Comparison of ENCODE assay signal across 8 cellular contexts in genomic region chr3:72523409-72524172, GRCh38.
DNase-seq lines count a peak whose midpoint lies in the region; ATAC-seq, FAIRE-seq and TF ChIP-seq lines count a peak whose summit lies in the region.

No MANE protein-coding gene starts in this region.

- POLR2A ChIA-PET in GM12878 (lab: Charles Lee): no interaction called here

- H3K9ac ChIP-seq in GM12878 (ENCODE audit: control insufficient read depth, insufficient read depth, low read length): peak overlapping the region; percentile 42; the same call in 1 of the 2 replicates

- TF ChIP-seq CTCF in GM12878 (IDR thresholded peaks at IDR 0.05 in 2 of 3, conservative IDR thresholded peaks at IDR 0.05 in 1 of 3; ENCODE audit: control insufficient read depth in 2 of 3, extremely low read depth in 1 of 3, insufficient read depth in 1 of 3, low read depth in 3 of 3, low read length in 3 of 3): no peak
- TF ChIP-seq CTCF in gastrocnemius medialis (IDR thresholded peaks at IDR 0.05 in 4 of 5, conservative IDR thresholded peaks at IDR 0.05 in 1 of 5): no peak
- no peak for TF ChIP-seq CTCF in omental fat pad (IDR thresholded peaks at IDR 0.05)

- H4K20me1 ChIP-seq in GM12878 (ENCODE audit: control insufficient read depth, insufficient read depth): no peaks in the 10 kb centered on the region; the same call in 1 of the 2 replicates

- intact Hi-C loops in GM12878 (cut with micrococcal nuclease; ENCODE audit: unreplicated experiment) (no loop called here), gastrocnemius medialis (cut with DNase I; ENCODE audit: low total_unique reads) (no loop called here)

- DNase-seq in GM12892 (ENCODE audit: insufficient read length) (no peak), HTR-8/SVneo (ENCODE audit: insufficient read length, low spot score) (no peak), GM12878 (ENCODE audit: low read depth, low spot score) (peak; percentile 74), gastrocnemius medialis (peak; percentile 7 to 15), GM03348 (ENCODE audit: low spot score) (no peak), omental fat pad (ENCODE audit: low spot score) (no peak)
- DNase-seq in stimulated activated CD4-positive, alpha-beta T cell treated with anti-CD3 and anti-CD28 coated beads, Interleukin-4, amount 100 ng/mL, for 24 hours: no peak

- RAD21 ChIA-PET in GM12878 (lab: Charles Lee; ENCODE audit: unreplicated experiment): interaction anchor here (0.8 to 2.2 kb wide), 4 partner anchors 9 to 28 kb away, joined by 3 to 9 read pairs (median 4); no protein-coding TSS in a partner anchor

- peak overlapping the region; percentile 71 for H2AFZ ChIP-seq in GM12878 (ENCODE audit: control insufficient read depth, low read depth, low read length)

- no peaks in the 10 kb centered on the region for H3K36me3 ChIP-seq in GM12878 (ENCODE audit: control insufficient read depth in 2 of 2, insufficient read depth in 2 of 2, low read length in 1 of 2)
- no peaks in the 10 kb centered on the region for H3K36me3 ChIP-seq in gastrocnemius medialis

- SMC1A ChIA-PET in GM12878 (lab: Charles Lee; ENCODE audit: uncharacterized antibody, unreplicated experiment): interaction anchor here (0.9 to 1.7 kb wide), 7 partner anchors 9 to 142 kb away, joined by 3 to 5 read pairs (median 4); no protein-coding TSS in a partner anchor

- CTCF ChIA-PET in GM12878 (lab: Yijun Ruan, JAX): interaction anchor here (1.1 to 1.8 kb wide), 2 partner anchors 11 to 77 kb away, joined by 3 to 4 read pairs; partner anchors contain the start of gene RYBP

- 12% methylated on average over 9 of the region's 9 CpGs for WGBS in GM12878 (ENCODE audit: insufficient coverage, insufficient replicate concordance, low lambda C conversion rate, missing lambda C conversion rate)

- TF ChIP-seq EP300 in GM12878 (IDR thresholded peaks at IDR 0.05; ENCODE audit: borderline replicate concordance in 1 of 2, control insufficient read depth in 1 of 2, low read depth in 2 of 2, low read length in 2 of 2): no peak

- peak overlapping the region; percentile 69 for H3K27ac ChIP-seq in GM12878 (ENCODE audit: control insufficient read depth, insufficient read depth)
- no peak overlapping the region for H3K27ac ChIP-seq in gastrocnemius medialis

- TF ChIP-seq POLR2A in GM12892 (IDR thresholded peaks at IDR 0.05; ENCODE audit: low read depth, low read length) (no peak), GM12878 (IDR thresholded peaks at IDR 0.05; ENCODE audit: low read depth, low read length) (no peak), gastrocnemius medialis (IDR thresholded peaks at IDR 0.05) (no peak)

- no TSS peak for BruUV-seq in GM12878 (replicated peaks; lab: Mats Ljungman, UMichigan)

- FAIRE-seq in GM12892 (lab: Jason Lieb, UNC) (peak; percentile 99), HTR-8/SVneo (lab: Jason Lieb, UNC) (peak; percentile 40), GM12878 (lab: Jason Lieb, UNC) (peak; percentile 99)

- ATAC-seq in GM21515 (IDR thresholded peaks at IDR 0.05; ENCODE audit: unreplicated experiment) (peak; percentile 85), GM12878 (peak; percentile 94), gastrocnemius medialis (no peak), omental fat pad (ENCODE audit: low FRiP score) (no peak)

- H3K79me2 ChIP-seq in GM12878 (ENCODE audit: control insufficient read depth, insufficient read depth, low read length): no peaks in the 10 kb centered on the region

- peak overlapping the region; percentile 91 for H3K4me2 ChIP-seq in GM12878 (ENCODE audit: control insufficient read depth, insufficient read depth)

- 0 out of 2 replicates have a peak, but pooled peaks have one; percentile 12 for TF ChIP-seq RAD21 in GM12878 (IDR thresholded peaks at IDR 0.05; ENCODE audit: insufficient read depth, low read depth, low read length)

- H3K9me3 ChIP-seq in GM12878 (replicated peaks; ENCODE audit: control insufficient read depth, insufficient read depth, low read length) (no peaks in the 10 kb centered on the region), gastrocnemius medialis (no peaks in the 10 kb centered on the region)

- no peaks in the 10 kb centered on the region for H3K27me3 ChIP-seq in GM12878 (replicated peaks in 1 of 2; ENCODE audit: control insufficient read depth in 2 of 2, insufficient read depth in 2 of 2, low read length in 1 of 2)
- H3K27me3 ChIP-seq in gastrocnemius medialis: no peaks in the 10 kb centered on the region

- in situ Hi-C loops in GM12878 (cut with MboI): no loop called here
- in situ Hi-C loops in gastrocnemius medialis (cut with MboI; ENCODE audit: low sequenced_read_pairs in 4 of 4): no loop called here

- H3K4me3 ChIP-seq in GM12878 (no peak overlapping the region; the same call in 1 of the 2 replicates), gastrocnemius medialis (no peak overlapping the region)

- peaks cover 18% of the 10 kb centered on the region for H3K4me1 ChIP-seq in GM12878 (ENCODE audit: control insufficient read depth, insufficient read depth, low read length)
- no peaks in the 10 kb centered on the region for H3K4me1 ChIP-seq in gastrocnemius medialis

TF ChIP-seq in GM12878, 131 proteins besides CTCF, POLR2A, EP300 and RAD21 (continues in another document):
- TF ChIP-seq, protein P1, sequence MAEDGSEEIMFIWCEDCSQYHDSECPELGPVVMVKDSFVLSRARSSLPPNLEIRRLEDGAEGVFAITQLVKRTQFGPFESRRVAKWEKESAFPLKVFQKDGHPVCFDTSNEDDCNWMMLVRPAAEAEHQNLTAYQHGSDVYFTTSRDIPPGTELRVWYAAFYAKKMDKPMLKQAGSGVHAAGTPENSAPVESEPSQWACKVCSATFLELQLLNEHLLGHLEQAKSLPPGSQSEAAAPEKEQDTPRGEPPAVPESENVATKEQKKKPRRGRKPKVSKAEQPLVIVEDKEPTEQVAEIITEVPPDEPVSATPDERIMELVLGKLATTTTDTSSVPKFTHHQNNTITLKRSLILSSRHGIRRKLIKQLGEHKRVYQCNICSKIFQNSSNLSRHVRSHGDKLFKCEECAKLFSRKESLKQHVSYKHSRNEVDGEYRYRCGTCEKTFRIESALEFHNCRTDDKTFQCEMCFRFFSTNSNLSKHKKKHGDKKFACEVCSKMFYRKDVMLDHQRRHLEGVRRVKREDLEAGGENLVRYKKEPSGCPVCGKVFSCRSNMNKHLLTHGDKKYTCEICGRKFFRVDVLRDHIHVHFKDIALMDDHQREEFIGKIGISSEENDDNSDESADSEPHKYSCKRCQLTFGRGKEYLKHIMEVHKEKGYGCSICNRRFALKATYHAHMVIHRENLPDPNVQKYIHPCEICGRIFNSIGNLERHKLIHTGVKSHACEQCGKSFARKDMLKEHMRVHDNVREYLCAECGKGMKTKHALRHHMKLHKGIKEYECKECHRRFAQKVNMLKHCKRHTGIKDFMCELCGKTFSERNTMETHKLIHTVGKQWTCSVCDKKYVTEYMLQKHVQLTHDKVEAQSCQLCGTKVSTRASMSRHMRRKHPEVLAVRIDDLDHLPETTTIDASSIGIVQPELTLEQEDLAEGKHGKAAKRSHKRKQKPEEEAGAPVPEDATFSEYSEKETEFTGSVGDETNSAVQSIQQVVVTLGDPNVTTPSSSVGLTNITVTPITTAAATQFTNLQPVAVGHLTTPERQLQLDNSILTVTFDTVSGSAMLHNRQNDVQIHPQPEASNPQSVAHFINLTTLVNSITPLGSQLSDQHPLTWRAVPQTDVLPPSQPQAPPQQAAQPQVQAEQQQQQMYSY (CRISPR knock-in tag; IDR thresholded peaks at IDR 0.05): no peak
- peak; percentile 41; the same call in 1 of the 2 replicates for TF ChIP-seq ATF2 (IDR thresholded peaks at IDR 0.05; ENCODE audit: low read length)
- TF ChIP-seq MTA2 (IDR thresholded peaks at IDR 0.05; ENCODE audit: low read depth): peak; percentile 32; the same call in 1 of the 2 replicates
- peak; percentile 76; the same call in 2 of the 3 replicates for TF ChIP-seq POU2F2 (IDR thresholded peaks at IDR 0.05; ENCODE audit: borderline replicate concordance, low read depth, low read length)
- TF ChIP-seq MAX (IDR thresholded peaks at IDR 0.05; ENCODE audit: low read depth, low read length): 0 out of 2 replicates have a peak, but pooled peaks have one; percentile 27
- TF ChIP-seq BCL11A (IDR thresholded peaks at IDR 0.05; ENCODE audit: low read depth, low read length): 0 out of 2 replicates have a peak, but pooled peaks have one; percentile 12
- 0 out of 2 replicates have a peak, but pooled peaks have one; percentile 29 for TF ChIP-seq GABPA (IDR thresholded peaks at IDR 0.05; ENCODE audit: low read depth)
- TF ChIP-seq SMAD5 (IDR thresholded peaks at IDR 0.05; ENCODE audit: low read depth): 0 out of 2 replicates have a peak, but pooled peaks have one; percentile 22
- peak; percentile 77 for TF ChIP-seq EED (IDR thresholded peaks at IDR 0.05; ENCODE audit: low read depth)
- TF ChIP-seq TARDBP (IDR thresholded peaks at IDR 0.05; ENCODE audit: borderline replicate concordance): no peak
- TF ChIP-seq DPF2 (IDR thresholded peaks at IDR 0.05): peak; percentile 23; the same call in 1 of the 2 replicates
- TF ChIP-seq ATF7 (IDR thresholded peaks at IDR 0.05; ENCODE audit: low read depth): peak; percentile 20; the same call in 1 of the 2 replicates
- TF ChIP-seq PKNOX1 (IDR thresholded peaks at IDR 0.05): peak; percentile 1; the same call in 1 of the 2 replicates
- no peak for TF ChIP-seq JUND (IDR thresholded peaks at IDR 0.05; ENCODE audit: low read depth, low read length)

Comparison
In these comparisons a context has a peak if more than half of its experiments do, and no peak if none do; other contexts are left out.
1. DNase-seq: peak in GM12878 (single experiment) and gastrocnemius medialis (2 of 2); none in GM12892 (single experiment), HTR-8/SVneo (single experiment), GM03348 (single experiment), omental fat pad (single experiment) and stimulated activated CD4-positive, alpha-beta T cell treated with anti-CD3 and anti-CD28 coated beads, Interleukin-4, amount 100 ng/mL, for 24 hours (single experiment).
2. ATAC-seq: peak in GM21515 (single experiment) and GM12878 (single experiment); none in gastrocnemius medialis (0 of 2) and omental fat pad (single experiment).